Comparison of ENCODE assay signal across 17 cellular contexts in the genomic region with DNA sequence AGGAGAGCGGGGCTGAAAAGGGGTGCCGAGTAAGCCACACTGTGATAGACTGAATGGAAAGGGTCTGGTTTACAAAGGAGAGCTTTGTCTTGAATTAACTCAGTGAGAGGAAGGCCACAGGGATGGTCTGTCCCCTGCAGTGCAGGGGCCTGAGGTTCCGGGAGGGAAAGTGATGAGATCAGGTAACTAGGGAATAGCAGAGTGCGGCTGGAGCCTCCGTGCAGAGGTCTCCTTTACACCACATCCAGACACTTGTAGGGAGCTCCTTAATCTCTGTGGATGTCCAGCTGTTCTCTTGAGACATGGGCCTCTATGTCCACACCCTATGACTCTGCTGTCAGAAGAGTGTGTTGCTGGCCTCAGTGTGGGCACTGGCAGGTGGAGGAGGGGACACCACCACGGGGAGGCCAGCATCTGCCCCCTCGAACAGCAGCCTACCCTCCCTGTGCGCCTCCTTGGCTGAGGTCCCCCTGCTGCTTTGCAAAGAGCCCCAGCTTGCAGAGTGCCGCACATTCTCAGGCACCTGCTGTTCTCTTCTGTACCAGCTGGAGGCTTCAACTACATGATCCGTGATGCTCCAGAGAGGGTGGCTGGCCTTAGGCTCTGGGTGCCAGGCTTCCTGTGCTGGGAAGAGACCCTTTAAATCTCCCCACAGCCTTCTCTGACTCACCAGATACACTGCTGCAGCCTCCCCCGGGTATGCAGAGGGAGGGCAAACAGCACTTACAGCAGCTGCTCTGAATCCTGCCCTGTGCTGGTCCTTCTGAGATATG. TPM values are rescaled to one million over a fixed set of nuclear protein-coding genes. Genes with fewer than 3 reads are reported as not detected.
A peak's percentile ranks its signal among the peaks of the same experiment; 100 is the strongest.
DNase-seq lines count a peak whose midpoint lies in the region; ATAC-seq and TF ChIP-seq lines count a peak whose summit lies in the region.
"Had no signal": no experiment of that assay in that cellular context is flagged by ENCODE, and none has a peak within 500 bp of the region (broad histone marks: within the 10 kb centered on the region; RNA-seq: fewer than 3 reads in every experiment).

No MANE protein-coding gene starts in this region.

- H3K27ac ChIP-seq in PC-3 (ENCODE audit: low read length) = no peak overlapping the region
- H3K27ac ChIP-seq in tibial artery = no peak overlapping the region
- H3K27ac ChIP-seq: cardiac muscle cell, lower lobe of right lung had no signal

- H3K27me3 Mint-ChIP-seq in activated T-cell treated with anti-CD3 and anti-CD28 coated beads, Interleukin-2, amount 50 U/mL, for 24 hours = no peaks in the 10 kb centered on the region
- H3K27me3 Mint-ChIP-seq in endothelial cell (ENCODE audit: unreplicated experiment) = peaks cover 10% of the 10 kb centered on the region

- H2AFZ ChIP-seq in PC-3 (ENCODE audit: low read length) = no peak overlapping the region

- H3K36me3 ChIP-seq in PC-3 (ENCODE audit: low read depth, low read length) (peaks cover 6% of the 10 kb centered on the region; the same call in 1 of the 2 replicates), tibial artery (peaks cover 11 to 81% (median 33%) of the 10 kb centered on the region in 3 donors)

- H3K4me3 ChIP-seq in PC-3 (ENCODE audit: low read length) = no peak overlapping the region
- no peak overlapping the region for H3K4me3 ChIP-seq in tibial artery
- H3K4me3 ChIP-seq: cardiac muscle cell, lower lobe of right lung had no signal

- H3K4me3 Mint-ChIP-seq in activated T-cell treated with anti-CD3 and anti-CD28 coated beads, Interleukin-2, amount 50 U/mL, for 24 hours = no peak overlapping the region
- peak overlapping the region; percentile 57 for H3K4me3 Mint-ChIP-seq in endothelial cell (ENCODE audit: unreplicated experiment)
- H3K4me3 Mint-ChIP-seq in stimulated activated effector memory CD8-positive, alpha-beta T cell treated with anti-CD3 and anti-CD28 coated beads, Interleukin-12 subunit alpha, Interleukin-12 subunit beta, amount 100 ng/mL, for 72 hours = no peak overlapping the region

- H3K79me2 ChIP-seq in PC-3 (ENCODE audit: low read length) = no peaks in the 10 kb centered on the region

- ATAC-seq in PC-3 (peak; percentile 39), GM18873 (IDR thresholded peaks at IDR 0.05; ENCODE audit: low FRiP score, unreplicated experiment) (no peak), HG02642 (IDR thresholded peaks at IDR 0.05; ENCODE audit: poor library complexity, unreplicated experiment) (no peak)
- ATAC-seq in stimulated activated effector memory CD8-positive, alpha-beta T cell treated with anti-CD3 and anti-CD28 coated beads, Interleukin-12 subunit alpha, Interleukin-12 subunit beta, amount 100 ng/mL, for 72 hours = no peak

- peaks cover 96% of the 10 kb centered on the region for H3K36me3 Mint-ChIP-seq in activated T-cell treated with anti-CD3 and anti-CD28 coated beads, Interleukin-2, amount 50 U/mL, for 24 hours (ENCODE audit: low read depth)
- peaks cover 25% of the 10 kb centered on the region for H3K36me3 Mint-ChIP-seq in endothelial cell (ENCODE audit: low read depth, unreplicated experiment)
- H3K36me3 Mint-ChIP-seq in stimulated activated effector memory CD8-positive, alpha-beta T cell treated with anti-CD3 and anti-CD28 coated beads, Interleukin-12 subunit alpha, Interleukin-12 subunit beta, amount 100 ng/mL, for 72 hours = peaks cover 96% of the 10 kb centered on the region

- H3K4me2 ChIP-seq in PC-3 (ENCODE audit: low read length) = no peak overlapping the region

- POLR2A ChIA-PET in PC-3 (lab: Charles Lee; ENCODE audit: unreplicated experiment) = no interaction called here

- CTCF ChIA-PET in PC-3 (lab: Charles Lee) = no interaction called here

- no peak overlapping the region for H3K9ac ChIP-seq in PC-3 (ENCODE audit: low read length)

- H3K27ac Mint-ChIP-seq in activated T-cell treated with anti-CD3 and anti-CD28 coated beads, Interleukin-2, amount 50 U/mL, for 24 hours = peak overlapping the region; percentile 42
- no peak overlapping the region for H3K27ac Mint-ChIP-seq in endothelial cell (ENCODE audit: unreplicated experiment)
- H3K27ac Mint-ChIP-seq in stimulated activated effector memory CD8-positive, alpha-beta T cell treated with anti-CD3 and anti-CD28 coated beads, Interleukin-12 subunit alpha, Interleukin-12 subunit beta, amount 100 ng/mL, for 72 hours = peak overlapping the region; percentile 51

- H4K20me1 ChIP-seq in PC-3 (ENCODE audit: low read length) = no peaks in the 10 kb centered on the region

- no peak for DNase-seq in activated T-cell treated with anti-CD3 and anti-CD28 coated beads, Interleukin-2, amount 50 U/mL, for 24 hours
- DNase-seq in activated T-cell treated with anti-CD3 and anti-CD28 coated beads, Interleukin-2, amount 50 U/mL, for 48 hours = no peak
- DNase-seq in PC-3 (no peak), endothelial cell (ENCODE audit: low spot score) (no peak), tibial artery (no peak)
- no peak for DNase-seq in stimulated activated effector memory CD8-positive, alpha-beta T cell treated with anti-CD3 and anti-CD28 coated beads, Interleukin-12 subunit alpha, Interleukin-12 subunit beta, amount 100 ng/mL, for 72 hours (ENCODE audit: low spot score in 2 of 2)
- DNase-seq: activated CD4-positive, alpha-beta T cell treated with anti-CD3 and anti-CD28 coated beads for 48 hours; activated effector memory CD4-positive, alpha-beta T cell treated with anti-CD3 and anti-CD28 coated beads, Interleukin-2, amount 50 U/mL, for 16 hours; DMS53; hippocampal formation; Karpas-422; lower lobe of right lung; stimulated activated CD4-positive, alpha-beta T cell treated with anti-CD3 and anti-CD28 coated beads, Interleukin-12 subunit alpha, Interleukin-12 subunit beta, amount 100 ng/mL, for 4 hours; SW 1271 had no signal

- H3K9me3 ChIP-seq in PC-3 (ENCODE audit: low read length) (no peaks in the 10 kb centered on the region), tibial artery (no peaks in the 10 kb centered on the region)
- H3K9me3 ChIP-seq: lower lobe of right lung had no signal

- intact Hi-C loops in PC-3 (cut with micrococcal nuclease) = no loop called here
- intact Hi-C loops in tibial artery (cut with DNase I; ENCODE audit: low total_unique reads) = no loop called here

- no peak for TF ChIP-seq CTCF in PC-3 (conservative IDR thresholded peaks at IDR 0.05; ENCODE audit: low read depth, low read length)
- no peak for TF ChIP-seq CTCF in endothelial cell (IDR thresholded peaks at IDR 0.05; ENCODE audit: unreplicated experiment)
- TF ChIP-seq CTCF in tibial artery (IDR thresholded peaks at IDR 0.05) = no peak

- no peaks in the 10 kb centered on the region for H3K9me2 ChIP-seq in PC-3 (replicated peaks; ENCODE audit: low read length)

- BruUV-seq in PC-3 (replicated peaks; lab: Mats Ljungman, UMichigan) = no TSS peak

- H3F3A ChIP-seq in PC-3 (ENCODE audit: low read length, unreplicated experiment) = no peaks in the 10 kb centered on the region

- H3K4me1 Mint-ChIP-seq in activated T-cell treated with anti-CD3 and anti-CD28 coated beads, Interleukin-2, amount 50 U/mL, for 24 hours (ENCODE audit: low read depth) = peaks cover 19% of the 10 kb centered on the region
- H3K4me1 Mint-ChIP-seq in endothelial cell (ENCODE audit: unreplicated experiment) = peaks cover 4% of the 10 kb centered on the region
- peaks cover 24% of the 10 kb centered on the region for H3K4me1 Mint-ChIP-seq in stimulated activated effector memory CD8-positive, alpha-beta T cell treated with anti-CD3 and anti-CD28 coated beads, Interleukin-12 subunit alpha, Interleukin-12 subunit beta, amount 100 ng/mL, for 72 hours

- H3K4me1 ChIP-seq in PC-3 (ENCODE audit: insufficient read depth, low read length) (peaks cover 5% of the 10 kb centered on the region; the same call in 1 of the 2 replicates), tibial artery (no peaks in the 10 kb centered on the region)
- H3K4me1 ChIP-seq: lower lobe of right lung had no signal

- no peaks in the 10 kb centered on the region for H3K9me3 Mint-ChIP-seq in activated T-cell treated with anti-CD3 and anti-CD28 coated beads, Interleukin-2, amount 50 U/mL, for 24 hours
- no peaks in the 10 kb centered on the region for H3K9me3 Mint-ChIP-seq in endothelial cell (ENCODE audit: unreplicated experiment)
- no peaks in the 10 kb centered on the region for H3K9me3 Mint-ChIP-seq in stimulated activated effector memory CD8-positive, alpha-beta T cell treated with anti-CD3 and anti-CD28 coated beads, Interleukin-12 subunit alpha, Interleukin-12 subunit beta, amount 100 ng/mL, for 72 hours

- H3K27me3 ChIP-seq in PC-3 (ENCODE audit: low read length) (no peaks in the 10 kb centered on the region), tibial artery (no peaks in the 10 kb centered on the region)
- H3K27me3 ChIP-seq: cardiac muscle cell had no signal

RNA-seq across cellular contexts. Expression of a gene that starts 25.9 kb away (rescaled TPM):
- total RNA-seq in PC-3 (2014; rRNA removed) (44.2 and 61.0 TPM in 2 replicates), endothelial cell (ENCODE audit: unreplicated experiment) (31.8 TPM)

RNA-seq across cellular contexts. Expression of a gene that starts 29.1 kb away (rescaled TPM):
- total RNA-seq in PC-3 (2014; rRNA removed) = 63.2 and 69.7 TPM in 2 replicates
- total RNA-seq in endothelial cell (ENCODE audit: unreplicated experiment) = 61.7 TPM
